9 cellular contexts compared by ENCODE assay signal in genomic region chr7:121330053-121330833, GRCh38. TPM values are rescaled to one million over a fixed set of nuclear protein-coding genes. Genes with fewer than 3 reads are reported as not detected.
DNase-seq lines count a peak whose midpoint lies in the region; TF ChIP-seq lines count a peak whose summit lies in the region.
"Had no signal": no experiment of that assay in that cellular context is flagged by ENCODE, and none has a peak within 500 bp of the region (broad histone marks: within the 10 kb centered on the region; RNA-seq: fewer than 3 reads in every experiment).

No MANE protein-coding gene starts in this region.

- TF ChIP-seq CTCF in prostate gland (IDR thresholded peaks at IDR 0.05) = no peak

- DNase-seq in NCI-H2081 (lab: John Stamatoyannopoulos, UW) = peak; percentile 57
- no peak for DNase-seq in NCI-H2081 treated with DMSO at 0.1 percent for 48 hours (lab: John Stamatoyannopoulos, UW)
- DNase-seq in HEK293T (ENCODE audit: extremely low spot score) = peak; percentile 21
- DNase-seq in SHP77 (lab: John Stamatoyannopoulos, UW) = peak; percentile 27 to 60
- peak; percentile 38 for DNase-seq in fibroblast of peridontal ligament (ENCODE audit: extremely low read depth)
- DNase-seq in prostate gland (ENCODE audit: low spot score) = no peak
- no peak for DNase-seq in medulla oblongata (ENCODE audit: extremely low spot score)
- no peak for DNase-seq in stimulated activated CD4-positive, alpha-beta T cell treated with anti-CD3 and anti-CD28 coated beads, Interleukin-12 subunit alpha, Interleukin-12 subunit beta, amount 100 ng/mL, for 4 hours

- CTCF ChIA-PET in HEK293T (lab: Yijun Ruan, JAX) = interaction anchor here (0.5 to 1.1 kb wide), 4 partner anchors 16 to 245 kb away, joined by 3 to 4 read pairs (median 3); no protein-coding TSS in a partner anchor

- no peaks in the 10 kb centered on the region for H3K4me1 ChIP-seq in prostate gland (replicated peaks)

- H3K36me3 ChIP-seq in prostate gland = no peaks in the 10 kb centered on the region

- intact Hi-C loops in prostate gland (cut with DNase I) = no loop called here

- H3K27ac ChIP-seq in prostate gland = no peak overlapping the region

- POLR2A ChIA-PET in HEK293T (lab: Yijun Ruan, JAX) = no interaction called here

- peak overlapping the region; percentile 10 to 16 for H3K4me3 ChIP-seq in prostate gland

- WGBS in prostate gland = 4% methylated on average over 52 of the region's 52 CpGs

- no peak for TF ChIP-seq POLR2A in prostate gland (IDR thresholded peaks at IDR 0.05)

- H3K9me3 ChIP-seq in prostate gland = no peaks in the 10 kb centered on the region

- H3K27me3 ChIP-seq in prostate gland (replicated peaks; ENCODE audit: insufficient read depth) = peaks cover 11% of the 10 kb centered on the region

TF ChIP-seq in HEK293T, 16 proteins besides CTCF, POLR2A, EP300 and RAD21:
- TF ChIP-seq ZNF384 (IDR thresholded peaks at IDR 0.05) (peak; percentile 81), LEF1 (IDR thresholded peaks at IDR 0.05; ENCODE audit: borderline replicate concordance) (no peak), SUZ12 (IDR thresholded peaks at IDR 0.05) (no peak), SP1 (IDR thresholded peaks at IDR 0.05) (no peak), L3MBTL2 (conservative IDR thresholded peaks at IDR 0.05) (peak; percentile 85)

RNA-seq across cellular contexts. Expression of gene WNT16, which starts 1.4 kb away (rescaled TPM):
- total RNA-seq in prostate gland = 1 to 10 TPM in 1 of 2 donors, under 1 TPM in 1; 0.23 to 1.1 TPM
- total RNA-seq: CD4-positive, CD25-positive, alpha-beta regulatory T cell had no signal

Comparison
In these comparisons a context has a peak if more than half of its experiments do, and no peak if none do; other contexts are left out.
1. DNase-seq: peak in NCI-H2081 (2 of 2), HEK293T (single experiment), SHP77 (2 of 2) and fibroblast of peridontal ligament (single experiment); none in NCI-H2081 treated with DMSO at 0.1 percent for 48 hours (single experiment), prostate gland (single experiment), medulla oblongata (single experiment) and stimulated activated CD4-positive, alpha-beta T cell treated with anti-CD3 and anti-CD28 coated beads, Interleukin-12 subunit alpha, Interleukin-12 subunit beta, amount 100 ng/mL, for 4 hours (single experiment).